In the genomic region with DNA sequence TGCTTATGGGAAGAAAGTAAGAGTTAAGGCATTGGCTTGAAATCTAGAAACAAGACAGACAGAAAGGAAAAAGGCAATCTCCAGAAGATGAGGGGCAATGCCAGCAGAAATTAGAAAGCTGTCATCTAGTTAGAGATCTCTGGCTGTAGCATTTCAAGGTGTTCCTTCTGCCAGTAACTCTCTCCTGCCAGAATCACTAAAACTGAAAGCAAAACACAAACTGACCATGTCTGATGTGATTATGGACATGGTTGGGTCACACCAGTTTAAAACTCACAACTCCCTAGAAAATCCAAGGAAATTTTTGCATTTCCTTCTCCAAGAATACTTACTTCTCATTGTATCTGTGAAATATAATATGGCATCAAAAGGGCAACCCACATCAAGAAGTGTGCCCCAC, we compare ENCODE assay signal across 1 cellular context.
TF ChIP-seq lines count a peak whose summit lies in the region.

No MANE protein-coding gene starts in this region.

TF ChIP-seq in GM23338, 12 proteins besides CTCF, POLR2A, EP300 and RAD21 (continued from another document):
- TF ChIP-seq EZH2phosphoT487 (IDR thresholded peaks at IDR 0.05; ENCODE audit: unreplicated experiment), result no peak
- TF ChIP-seq, protein P1, sequence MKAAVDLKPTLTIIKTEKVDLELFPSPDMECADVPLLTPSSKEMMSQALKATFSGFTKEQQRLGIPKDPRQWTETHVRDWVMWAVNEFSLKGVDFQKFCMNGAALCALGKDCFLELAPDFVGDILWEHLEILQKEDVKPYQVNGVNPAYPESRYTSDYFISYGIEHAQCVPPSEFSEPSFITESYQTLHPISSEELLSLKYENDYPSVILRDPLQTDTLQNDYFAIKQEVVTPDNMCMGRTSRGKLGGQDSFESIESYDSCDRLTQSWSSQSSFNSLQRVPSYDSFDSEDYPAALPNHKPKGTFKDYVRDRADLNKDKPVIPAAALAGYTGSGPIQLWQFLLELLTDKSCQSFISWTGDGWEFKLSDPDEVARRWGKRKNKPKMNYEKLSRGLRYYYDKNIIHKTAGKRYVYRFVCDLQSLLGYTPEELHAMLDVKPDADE (IDR thresholded peaks at IDR 0.05), result no peak
- TF ChIP-seq, protein P2, sequence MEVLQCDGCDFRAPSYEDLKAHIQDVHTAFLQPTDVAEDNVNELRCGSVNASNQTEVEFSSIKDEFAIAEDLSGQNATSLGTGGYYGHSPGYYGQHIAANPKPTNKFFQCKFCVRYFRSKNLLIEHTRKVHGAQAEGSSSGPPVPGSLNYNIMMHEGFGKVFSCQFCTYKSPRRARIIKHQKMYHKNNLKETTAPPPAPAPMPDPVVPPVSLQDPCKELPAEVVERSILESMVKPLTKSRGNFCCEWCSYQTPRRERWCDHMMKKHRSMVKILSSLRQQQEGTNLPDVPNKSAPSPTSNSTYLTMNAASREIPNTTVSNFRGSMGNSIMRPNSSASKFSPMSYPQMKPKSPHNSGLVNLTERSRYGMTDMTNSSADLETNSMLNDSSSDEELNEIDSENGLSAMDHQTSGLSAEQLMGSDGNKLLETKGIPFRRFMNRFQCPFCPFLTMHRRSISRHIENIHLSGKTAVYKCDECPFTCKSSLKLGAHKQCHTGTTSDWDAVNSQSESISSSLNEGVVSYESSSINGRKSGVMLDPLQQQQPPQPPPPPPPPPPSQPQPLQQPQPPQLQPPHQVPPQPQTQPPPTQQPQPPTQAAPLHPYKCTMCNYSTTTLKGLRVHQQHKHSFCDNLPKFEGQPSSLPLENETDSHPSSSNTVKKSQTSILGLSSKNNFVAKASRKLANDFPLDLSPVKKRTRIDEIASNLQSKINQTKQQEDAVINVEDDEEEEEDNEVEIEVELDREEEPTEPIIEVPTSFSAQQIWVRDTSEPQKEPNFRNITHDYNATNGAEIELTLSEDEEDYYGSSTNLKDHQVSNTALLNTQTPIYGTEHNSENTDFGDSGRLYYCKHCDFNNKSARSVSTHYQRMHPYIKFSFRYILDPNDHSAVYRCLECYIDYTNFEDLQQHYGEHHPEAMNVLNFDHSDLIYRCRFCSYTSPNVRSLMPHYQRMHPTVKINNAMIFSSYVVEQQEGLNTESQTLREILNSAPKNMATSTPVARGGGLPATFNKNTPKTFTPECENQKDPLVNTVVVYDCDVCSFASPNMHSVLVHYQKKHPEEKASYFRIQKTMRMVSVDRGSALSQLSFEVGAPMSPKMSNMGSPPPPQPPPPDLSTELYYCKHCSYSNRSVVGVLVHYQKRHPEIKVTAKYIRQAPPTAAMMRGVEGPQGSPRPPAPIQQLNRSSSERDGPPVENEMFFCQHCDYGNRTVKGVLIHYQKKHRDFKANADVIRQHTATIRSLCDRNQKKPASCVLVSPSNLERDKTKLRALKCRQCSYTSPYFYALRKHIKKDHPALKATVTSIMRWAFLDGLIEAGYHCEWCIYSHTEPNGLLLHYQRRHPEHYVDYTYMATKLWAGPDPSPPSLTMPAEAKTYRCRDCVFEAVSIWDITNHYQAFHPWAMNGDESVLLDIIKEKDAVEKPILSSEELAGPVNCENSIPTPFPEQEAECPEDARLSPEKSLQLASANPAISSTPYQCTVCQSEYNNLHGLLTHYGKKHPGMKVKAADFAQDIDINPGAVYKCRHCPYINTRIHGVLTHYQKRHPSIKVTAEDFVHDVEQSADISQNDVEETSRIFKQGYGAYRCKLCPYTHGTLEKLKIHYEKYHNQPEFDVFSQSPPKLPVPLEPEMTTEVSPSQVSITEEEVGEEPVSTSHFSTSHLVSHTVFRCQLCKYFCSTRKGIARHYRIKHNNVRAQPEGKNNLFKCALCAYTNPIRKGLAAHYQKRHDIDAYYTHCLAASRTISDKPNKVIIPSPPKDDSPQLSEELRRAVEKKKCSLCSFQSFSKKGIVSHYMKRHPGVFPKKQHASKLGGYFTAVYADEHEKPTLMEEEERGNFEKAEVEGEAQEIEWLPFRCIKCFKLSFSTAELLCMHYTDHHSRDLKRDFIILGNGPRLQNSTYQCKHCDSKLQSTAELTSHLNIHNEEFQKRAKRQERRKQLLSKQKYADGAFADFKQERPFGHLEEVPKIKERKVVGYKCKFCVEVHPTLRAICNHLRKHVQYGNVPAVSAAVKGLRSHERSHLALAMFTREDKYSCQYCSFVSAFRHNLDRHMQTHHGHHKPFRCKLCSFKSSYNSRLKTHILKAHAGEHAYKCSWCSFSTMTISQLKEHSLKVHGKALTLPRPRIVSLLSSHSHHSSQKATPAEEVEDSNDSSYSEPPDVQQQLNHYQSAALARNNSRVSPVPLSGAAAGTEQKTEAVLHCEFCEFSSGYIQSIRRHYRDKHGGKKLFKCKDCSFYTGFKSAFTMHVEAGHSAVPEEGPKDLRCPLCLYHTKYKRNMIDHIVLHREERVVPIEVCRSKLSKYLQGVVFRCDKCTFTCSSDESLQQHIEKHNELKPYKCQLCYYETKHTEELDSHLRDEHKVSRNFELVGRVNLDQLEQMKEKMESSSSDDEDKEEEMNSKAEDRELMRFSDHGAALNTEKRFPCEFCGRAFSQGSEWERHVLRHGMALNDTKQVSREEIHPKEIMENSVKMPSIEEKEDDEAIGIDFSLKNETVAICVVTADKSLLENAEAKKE (CRISPR knock-in tag; IDR thresholded peaks at IDR 0.05), result no peak
- TF ChIP-seq STAT1 (IDR thresholded peaks at IDR 0.05; ENCODE audit: unreplicated experiment), result no peak
- TF ChIP-seq, protein P3, sequence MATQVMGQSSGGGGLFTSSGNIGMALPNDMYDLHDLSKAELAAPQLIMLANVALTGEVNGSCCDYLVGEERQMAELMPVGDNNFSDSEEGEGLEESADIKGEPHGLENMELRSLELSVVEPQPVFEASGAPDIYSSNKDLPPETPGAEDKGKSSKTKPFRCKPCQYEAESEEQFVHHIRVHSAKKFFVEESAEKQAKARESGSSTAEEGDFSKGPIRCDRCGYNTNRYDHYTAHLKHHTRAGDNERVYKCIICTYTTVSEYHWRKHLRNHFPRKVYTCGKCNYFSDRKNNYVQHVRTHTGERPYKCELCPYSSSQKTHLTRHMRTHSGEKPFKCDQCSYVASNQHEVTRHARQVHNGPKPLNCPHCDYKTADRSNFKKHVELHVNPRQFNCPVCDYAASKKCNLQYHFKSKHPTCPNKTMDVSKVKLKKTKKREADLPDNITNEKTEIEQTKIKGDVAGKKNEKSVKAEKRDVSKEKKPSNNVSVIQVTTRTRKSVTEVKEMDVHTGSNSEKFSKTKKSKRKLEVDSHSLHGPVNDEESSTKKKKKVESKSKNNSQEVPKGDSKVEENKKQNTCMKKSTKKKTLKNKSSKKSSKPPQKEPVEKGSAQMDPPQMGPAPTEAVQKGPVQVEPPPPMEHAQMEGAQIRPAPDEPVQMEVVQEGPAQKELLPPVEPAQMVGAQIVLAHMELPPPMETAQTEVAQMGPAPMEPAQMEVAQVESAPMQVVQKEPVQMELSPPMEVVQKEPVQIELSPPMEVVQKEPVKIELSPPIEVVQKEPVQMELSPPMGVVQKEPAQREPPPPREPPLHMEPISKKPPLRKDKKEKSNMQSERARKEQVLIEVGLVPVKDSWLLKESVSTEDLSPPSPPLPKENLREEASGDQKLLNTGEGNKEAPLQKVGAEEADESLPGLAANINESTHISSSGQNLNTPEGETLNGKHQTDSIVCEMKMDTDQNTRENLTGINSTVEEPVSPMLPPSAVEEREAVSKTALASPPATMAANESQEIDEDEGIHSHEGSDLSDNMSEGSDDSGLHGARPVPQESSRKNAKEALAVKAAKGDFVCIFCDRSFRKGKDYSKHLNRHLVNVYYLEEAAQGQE (IDR thresholded peaks at IDR 0.05; ENCODE audit: unreplicated experiment), result no peak
- TF ChIP-seq EZH2 (IDR thresholded peaks at IDR 0.05; ENCODE audit: low read depth, unreplicated experiment), result no peak
